In genomic region chr1:155135416-155136197, GRCh38 we compare ENCODE assay signal across 8 cellular contexts. TPM values are rescaled to one million over a fixed set of nuclear protein-coding genes. Genes with fewer than 3 reads are reported as not detected.
A peak's percentile ranks its signal among the peaks of the same experiment; 100 is the strongest.
DNase-seq lines count a peak whose midpoint lies in the region; ATAC-seq and FAIRE-seq lines count a peak whose summit lies in the region.

A gene with protein sequence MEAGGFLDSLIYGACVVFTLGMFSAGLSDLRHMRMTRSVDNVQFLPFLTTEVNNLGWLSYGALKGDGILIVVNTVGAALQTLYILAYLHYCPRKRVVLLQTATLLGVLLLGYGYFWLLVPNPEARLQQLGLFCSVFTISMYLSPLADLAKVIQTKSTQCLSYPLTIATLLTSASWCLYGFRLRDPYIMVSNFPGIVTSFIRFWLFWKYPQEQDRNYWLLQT (plus strand): TSS chr1:155135852. CDS start chr1:155135912, 60 bp downstream.

- DNase-seq in NCI-H187 treated with DMSO at 0.1 percent for 48 hours (lab: John Stamatoyannopoulos, UW) (peak; percentile 84), T-helper 2 cell (peak; percentile 86 to 94 (median 89)), amygdala (lab: John Stamatoyannopoulos, UW) (peak; percentile 54 to 94 (median 85)), left ventricle myocardium superior (peak; percentile 98), pulmonary artery endothelial cell (ENCODE audit: low read depth, low spot score) (peak; percentile 79), urothelium cell line (ENCODE audit: low spot score) (peak; percentile 95)

- peak; percentile 78 for ATAC-seq in GM18498 (IDR thresholded peaks at IDR 0.05; ENCODE audit: unreplicated experiment)
- peak; percentile 71 for ATAC-seq in HG02943 (IDR thresholded peaks at IDR 0.05; ENCODE audit: low read depth, unreplicated experiment)
- peak; percentile 93 for ATAC-seq in left ventricle myocardium superior

- no peak for FAIRE-seq in urothelium cell line (lab: Jason Lieb, UNC)

- intact Hi-C loops in left ventricle myocardium superior (cut with micrococcal nuclease), result no loop called here

RNA-seq across cellular contexts. Expression of the gene that starts here (rescaled TPM):
- total RNA-seq in left ventricle myocardium superior (8.8 TPM), pulmonary artery endothelial cell (24.1 and 40.8 TPM in 2 replicates)

Comparison
In these comparisons a context has a peak if more than half of its experiments do, and no peak if none do; other contexts are left out.
1. Peak in every context shown above with its lines: DNase-seq and ATAC-seq.